2 cellular contexts compared by ENCODE assay signal in the genomic region with DNA sequence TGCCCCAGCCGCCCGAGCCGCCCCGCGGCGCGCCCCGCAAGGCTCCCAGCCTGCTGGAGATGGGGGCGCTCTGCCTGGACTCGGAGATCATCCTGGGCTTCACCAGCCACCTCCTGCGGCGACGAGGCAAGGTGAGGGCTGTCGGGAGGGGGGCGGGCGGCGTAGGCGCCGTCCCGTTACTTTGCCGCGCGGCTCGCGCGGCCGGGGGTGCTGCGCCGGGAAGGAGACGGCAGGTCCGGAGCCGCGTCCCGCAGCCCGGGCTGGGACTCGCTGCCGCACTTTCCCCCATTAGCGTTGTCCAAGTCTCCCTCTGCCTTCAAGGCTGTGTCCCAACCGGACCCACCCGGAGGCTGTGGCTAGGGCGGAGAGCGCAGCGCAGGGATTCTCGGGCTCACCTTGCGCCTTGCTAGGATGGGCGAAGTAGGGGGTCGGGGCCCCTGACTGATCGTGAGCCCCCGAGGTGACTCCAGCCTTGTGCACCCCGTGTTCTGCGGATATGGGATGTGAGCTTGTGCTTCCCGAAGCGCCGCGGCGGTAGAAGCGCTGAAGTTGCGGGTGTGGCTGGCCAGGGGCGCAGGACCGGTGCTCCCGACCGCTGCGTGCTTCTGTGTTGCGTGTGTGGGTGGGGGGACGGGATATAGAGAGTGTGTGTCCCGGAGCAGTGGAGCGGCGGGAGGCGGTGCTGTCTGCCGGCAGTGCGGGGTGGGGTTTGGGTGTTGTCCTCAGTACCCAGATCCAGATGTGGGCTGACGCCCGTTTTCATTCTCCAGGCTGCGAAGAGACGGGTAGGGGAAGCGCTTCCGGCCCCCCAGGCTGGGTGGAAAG.
A peak's percentile ranks its signal among the peaks of the same experiment; 100 is the strongest.
TF ChIP-seq lines count a peak whose summit lies in the region.

No MANE protein-coding gene starts in this region.

TF ChIP-seq in A549, 52 proteins besides CTCF, POLR2A, EP300 and RAD21:
- no peak for TF ChIP-seq GATA3 (IDR thresholded peaks at IDR 0.05; ENCODE audit: borderline replicate concordance)
- TF ChIP-seq NPAS2 (CRISPR knock-in tag; IDR thresholded peaks at IDR 0.05; ENCODE audit: borderline replicate concordance): no peak
- TF ChIP-seq RCOR1 (IDR thresholded peaks at IDR 0.05; ENCODE audit: low read depth, low read length): no peak
- no peak for TF ChIP-seq USF2 (IDR thresholded peaks at IDR 0.05)
- no peak for TF ChIP-seq NFE2L2 (conservative IDR thresholded peaks at IDR 0.05; ENCODE audit: low read length)
- no peak for TF ChIP-seq CHD4 (IDR thresholded peaks at IDR 0.05; ENCODE audit: borderline replicate concordance)
- TF ChIP-seq CBX8 (IDR thresholded peaks at IDR 0.05): no peak
- no peak for TF ChIP-seq HOXB5 (CRISPR knock-in tag; IDR thresholded peaks at IDR 0.05)
- TF ChIP-seq JUN (IDR thresholded peaks at IDR 0.05): no peak
- no peak for TF ChIP-seq CBX2 (IDR thresholded peaks at IDR 0.05; ENCODE audit: borderline replicate concordance, low read depth)
- TF ChIP-seq ZFP36 (IDR thresholded peaks at IDR 0.05; ENCODE audit: borderline replicate concordance, partially characterized antibody): no peak
- no peak for TF ChIP-seq KDM1A (IDR thresholded peaks at IDR 0.05; ENCODE audit: low read depth)
TF ChIP-seq in A549: peak in this region for 0.

TF ChIP-seq in GM23338, 12 proteins besides CTCF, POLR2A, EP300 and RAD21:
- no peak for TF ChIP-seq ZNF462 (CRISPR knock-in tag; IDR thresholded peaks at IDR 0.05)
- TF ChIP-seq STAT1 (IDR thresholded peaks at IDR 0.05; ENCODE audit: unreplicated experiment): no peak
- TF ChIP-seq ETS1 (IDR thresholded peaks at IDR 0.05): no peak
- TF ChIP-seq EZH2phosphoT487 (IDR thresholded peaks at IDR 0.05; ENCODE audit: unreplicated experiment): peak; percentile 57
- TF ChIP-seq ZNF331 (CRISPR knock-in tag; IDR thresholded peaks at IDR 0.05; ENCODE audit: low read depth): no peak
- TF ChIP-seq ZNF114 (CRISPR knock-in tag; IDR thresholded peaks at IDR 0.05): no peak
- peak; percentile 67 for TF ChIP-seq EZH2 (IDR thresholded peaks at IDR 0.05; ENCODE audit: low read depth, unreplicated experiment)
